Comparison of ENCODE assay signal across 2 cellular contexts in the genomic region with DNA sequence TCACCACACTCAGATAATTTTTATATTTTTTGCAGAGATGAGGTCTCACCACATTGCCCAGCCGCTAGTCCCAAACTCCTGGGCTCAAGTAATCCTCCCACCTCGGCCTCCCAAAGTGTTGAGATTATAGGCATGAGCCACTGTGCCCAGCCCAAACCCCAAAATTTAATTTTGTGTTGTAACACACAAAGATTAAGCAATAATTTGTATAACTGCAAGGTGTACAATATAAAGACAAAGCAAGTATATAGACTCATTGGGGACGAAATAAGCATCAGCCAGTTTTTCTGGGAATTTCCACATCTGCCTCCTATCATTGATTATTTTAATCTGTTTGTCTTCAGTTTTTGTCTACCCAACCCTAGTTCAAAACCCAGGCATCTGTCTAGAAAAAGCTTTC.
TF ChIP-seq lines count a peak whose summit lies in the region.

No MANE protein-coding gene starts in this region.

TF ChIP-seq in A549, 52 proteins besides CTCF, POLR2A, EP300 and RAD21:
- TF ChIP-seq, protein P1, sequence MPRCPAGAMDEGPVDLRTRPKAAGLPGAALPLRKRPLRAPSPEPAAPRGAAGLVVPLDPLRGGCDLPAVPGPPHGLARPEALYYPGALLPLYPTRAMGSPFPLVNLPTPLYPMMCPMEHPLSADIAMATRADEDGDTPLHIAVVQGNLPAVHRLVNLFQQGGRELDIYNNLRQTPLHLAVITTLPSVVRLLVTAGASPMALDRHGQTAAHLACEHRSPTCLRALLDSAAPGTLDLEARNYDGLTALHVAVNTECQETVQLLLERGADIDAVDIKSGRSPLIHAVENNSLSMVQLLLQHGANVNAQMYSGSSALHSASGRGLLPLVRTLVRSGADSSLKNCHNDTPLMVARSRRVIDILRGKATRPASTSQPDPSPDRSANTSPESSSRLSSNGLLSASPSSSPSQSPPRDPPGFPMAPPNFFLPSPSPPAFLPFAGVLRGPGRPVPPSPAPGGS (IDR thresholded peaks at IDR 0.05) = no peak
- TF ChIP-seq HOXA7 (CRISPR knock-in tag; IDR thresholded peaks at IDR 0.05) (no peak), ESRRA (IDR thresholded peaks at IDR 0.05; ENCODE audit: borderline replicate concordance, low read length) (no peak), CHD4 (IDR thresholded peaks at IDR 0.05; ENCODE audit: borderline replicate concordance) (no peak), KDM1A (IDR thresholded peaks at IDR 0.05; ENCODE audit: low read depth) (no peak), NFE2L2 (conservative IDR thresholded peaks at IDR 0.05; ENCODE audit: low read length) (no peak), PHF8 (IDR thresholded peaks at IDR 0.05; ENCODE audit: borderline replicate concordance, low read depth) (no peak)
- TF ChIP-seq, protein P2, sequence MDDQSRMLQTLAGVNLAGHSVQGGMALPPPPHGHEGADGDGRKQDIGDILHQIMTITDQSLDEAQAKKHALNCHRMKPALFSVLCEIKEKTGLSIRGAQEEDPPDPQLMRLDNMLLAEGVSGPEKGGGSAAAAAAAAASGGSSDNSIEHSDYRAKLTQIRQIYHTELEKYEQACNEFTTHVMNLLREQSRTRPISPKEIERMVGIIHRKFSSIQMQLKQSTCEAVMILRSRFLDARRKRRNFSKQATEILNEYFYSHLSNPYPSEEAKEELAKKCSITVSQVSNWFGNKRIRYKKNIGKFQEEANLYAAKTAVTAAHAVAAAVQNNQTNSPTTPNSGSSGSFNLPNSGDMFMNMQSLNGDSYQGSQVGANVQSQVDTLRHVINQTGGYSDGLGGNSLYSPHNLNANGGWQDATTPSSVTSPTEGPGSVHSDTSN (IDR thresholded peaks at IDR 0.05) = no peak
- TF ChIP-seq, protein P3, sequence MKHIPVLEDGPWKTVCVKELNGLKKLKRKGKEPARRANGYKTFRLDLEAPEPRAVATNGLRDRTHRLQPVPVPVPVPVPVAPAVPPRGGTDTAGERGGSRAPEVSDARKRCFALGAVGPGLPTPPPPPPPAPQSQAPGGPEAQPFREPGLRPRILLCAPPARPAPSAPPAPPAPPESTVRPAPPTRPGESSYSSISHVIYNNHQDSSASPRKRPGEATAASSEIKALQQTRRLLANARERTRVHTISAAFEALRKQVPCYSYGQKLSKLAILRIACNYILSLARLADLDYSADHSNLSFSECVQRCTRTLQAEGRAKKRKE (CRISPR knock-in tag; IDR thresholded peaks at IDR 0.05; ENCODE audit: low read depth) = no peak
- TF ChIP-seq, protein P4, sequence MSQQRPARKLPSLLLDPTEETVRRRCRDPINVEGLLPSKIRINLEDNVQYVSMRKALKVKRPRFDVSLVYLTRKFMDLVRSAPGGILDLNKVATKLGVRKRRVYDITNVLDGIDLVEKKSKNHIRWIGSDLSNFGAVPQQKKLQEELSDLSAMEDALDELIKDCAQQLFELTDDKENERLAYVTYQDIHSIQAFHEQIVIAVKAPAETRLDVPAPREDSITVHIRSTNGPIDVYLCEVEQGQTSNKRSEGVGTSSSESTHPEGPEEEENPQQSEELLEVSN (IDR thresholded peaks at IDR 0.05; ENCODE audit: borderline replicate concordance, low read depth) = no peak

TF ChIP-seq in K562, 482 proteins besides CTCF, POLR2A, EP300 and RAD21:
- TF ChIP-seq, protein P5, sequence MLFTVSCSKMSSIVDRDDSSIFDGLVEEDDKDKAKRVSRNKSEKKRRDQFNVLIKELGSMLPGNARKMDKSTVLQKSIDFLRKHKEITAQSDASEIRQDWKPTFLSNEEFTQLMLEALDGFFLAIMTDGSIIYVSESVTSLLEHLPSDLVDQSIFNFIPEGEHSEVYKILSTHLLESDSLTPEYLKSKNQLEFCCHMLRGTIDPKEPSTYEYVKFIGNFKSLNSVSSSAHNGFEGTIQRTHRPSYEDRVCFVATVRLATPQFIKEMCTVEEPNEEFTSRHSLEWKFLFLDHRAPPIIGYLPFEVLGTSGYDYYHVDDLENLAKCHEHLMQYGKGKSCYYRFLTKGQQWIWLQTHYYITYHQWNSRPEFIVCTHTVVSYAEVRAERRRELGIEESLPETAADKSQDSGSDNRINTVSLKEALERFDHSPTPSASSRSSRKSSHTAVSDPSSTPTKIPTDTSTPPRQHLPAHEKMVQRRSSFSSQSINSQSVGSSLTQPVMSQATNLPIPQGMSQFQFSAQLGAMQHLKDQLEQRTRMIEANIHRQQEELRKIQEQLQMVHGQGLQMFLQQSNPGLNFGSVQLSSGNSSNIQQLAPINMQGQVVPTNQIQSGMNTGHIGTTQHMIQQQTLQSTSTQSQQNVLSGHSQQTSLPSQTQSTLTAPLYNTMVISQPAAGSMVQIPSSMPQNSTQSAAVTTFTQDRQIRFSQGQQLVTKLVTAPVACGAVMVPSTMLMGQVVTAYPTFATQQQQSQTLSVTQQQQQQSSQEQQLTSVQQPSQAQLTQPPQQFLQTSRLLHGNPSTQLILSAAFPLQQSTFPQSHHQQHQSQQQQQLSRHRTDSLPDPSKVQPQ (CRISPR knock-in tag; IDR thresholded peaks at IDR 0.05; ENCODE audit: borderline replicate concordance) = no peak
- TF ChIP-seq CEBPG (CRISPR knock-in tag; IDR thresholded peaks at IDR 0.05) (no peak), CEBPG (tag; conservative IDR thresholded peaks at IDR 0.05 in 1 of 2, IDR thresholded peaks at IDR 0.05 in 1 of 2) (peak; percentile 57 to 58; a peak in 3 of 4 replicates), CBFA2T3 (IDR thresholded peaks at IDR 0.05) (no peak), POLR3G (IDR thresholded peaks at IDR 0.05; ENCODE audit: extremely low read depth, insufficient read length, insufficient replicate concordance) (no peak), RBBP5 (IDR thresholded peaks at IDR 0.05; ENCODE audit: borderline replicate concordance, insufficient read depth, low read length, poor library complexity, severe bottlenecking) (no peak), BRCA1 (IDR thresholded peaks at IDR 0.05) (no peak), BRCA1 (CRISPR knock-in tag; IDR thresholded peaks at IDR 0.05) (no peak), BCOR (IDR thresholded peaks at IDR 0.05) (no peak), RBM15 (IDR thresholded peaks at IDR 0.05; ENCODE audit: insufficient read depth, low read length) (no peak)
- TF ChIP-seq, protein P6, sequence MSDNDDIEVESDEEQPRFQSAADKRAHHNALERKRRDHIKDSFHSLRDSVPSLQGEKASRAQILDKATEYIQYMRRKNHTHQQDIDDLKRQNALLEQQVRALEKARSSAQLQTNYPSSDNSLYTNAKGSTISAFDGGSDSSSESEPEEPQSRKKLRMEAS (CRISPR knock-in tag; IDR thresholded peaks at IDR 0.05) = no peak
